In genomic region chr18:3179430-3180089, GRCh38 we compare ENCODE assay signal across 10 cellular contexts. TPM values are rescaled to one million over a fixed set of nuclear protein-coding genes. Genes with fewer than 3 reads are reported as not detected.
A peak's percentile ranks its signal among the peaks of the same experiment; 100 is the strongest.
DNase-seq lines count a peak whose midpoint lies in the region; ATAC-seq and TF ChIP-seq lines count a peak whose summit lies in the region.
"Had no signal": no experiment of that assay in that cellular context is flagged by ENCODE, and none has a peak within 500 bp of the region (broad histone marks: within the 10 kb centered on the region; RNA-seq: fewer than 3 reads in every experiment).

No MANE protein-coding gene starts in this region.

- no peaks in the 10 kb centered on the region for H3K36me3 Mint-ChIP-seq in dendritic cell treated with granulocyte-macrophage colony-stimulating factor and Interleukin-4, amounts not matched to agents 40 ng/mL and 50 ng/mL, for 4 days (ENCODE audit: low read depth)
- H3K36me3 Mint-ChIP-seq in activated T-helper 17 cell treated with anti-CD3 and anti-CD28 coated beads, Interleukin-2, amount 50 U/mL, for 72 hours (ENCODE audit: low read depth), result no peaks in the 10 kb centered on the region

- no peak overlapping the region for H3K4me3 Mint-ChIP-seq in dendritic cell treated with granulocyte-macrophage colony-stimulating factor and Interleukin-4, amounts not matched to agents 40 ng/mL and 50 ng/mL, for 4 days
- H3K4me3 Mint-ChIP-seq in activated T-helper 17 cell treated with anti-CD3 and anti-CD28 coated beads, Interleukin-2, amount 50 U/mL, for 72 hours, result no peak overlapping the region

- H3K4me3 ChIP-seq in GM12864 (ENCODE audit: low read depth, low read length), result no peak overlapping the region

- intact Hi-C loops in dendritic cell treated with granulocyte-macrophage colony-stimulating factor and Interleukin-4, amounts not matched to agents 40 ng/mL and 50 ng/mL, for 4 days (cut with micrococcal nuclease), result loop anchor here (2.0 to 5.0 kb wide), 3 partner anchors 67 to 483 kb away; partner anchors contain the start of gene MYL12A

- DNase-seq in GM12864 (ENCODE audit: low read depth), result peak; percentile 40
- no peak for DNase-seq in kidney tubule cell (ENCODE audit: low spot score)
- no peak for DNase-seq in hypothalamus (lab: John Stamatoyannopoulos, UW)
- no peak for DNase-seq in pons (ENCODE audit: low spot score)
- DNase-seq: activated effector memory CD4-positive, alpha-beta T cell treated with anti-CD3 and anti-CD28 coated beads, Interleukin-2, amount 50 U/mL, for 16 hours; NCI-H1417 treated with DMSO at 0.1 percent for 48 hours had no signal

- peak overlapping the region; percentile 94 for H3K27ac Mint-ChIP-seq in dendritic cell treated with granulocyte-macrophage colony-stimulating factor and Interleukin-4, amounts not matched to agents 40 ng/mL and 50 ng/mL, for 4 days
- no peak overlapping the region for H3K27ac Mint-ChIP-seq in activated T-helper 17 cell treated with anti-CD3 and anti-CD28 coated beads, Interleukin-2, amount 50 U/mL, for 72 hours

- ATAC-seq in GM21381 (IDR thresholded peaks at IDR 0.05; ENCODE audit: unreplicated experiment) (peak; percentile 39), HG03460 (IDR thresholded peaks at IDR 0.05; ENCODE audit: unreplicated experiment) (peak; percentile 47)
- ATAC-seq in activated T-helper 17 cell treated with anti-CD3 and anti-CD28 coated beads, Interleukin-2, amount 50 U/mL, for 72 hours (replicated peaks), result no peak

- no peaks in the 10 kb centered on the region for H3K27me3 Mint-ChIP-seq in dendritic cell treated with granulocyte-macrophage colony-stimulating factor and Interleukin-4, amounts not matched to agents 40 ng/mL and 50 ng/mL, for 4 days
- no peaks in the 10 kb centered on the region for H3K27me3 Mint-ChIP-seq in activated T-helper 17 cell treated with anti-CD3 and anti-CD28 coated beads, Interleukin-2, amount 50 U/mL, for 72 hours

- H3K9me3 Mint-ChIP-seq in dendritic cell treated with granulocyte-macrophage colony-stimulating factor and Interleukin-4, amounts not matched to agents 40 ng/mL and 50 ng/mL, for 4 days, result no peaks in the 10 kb centered on the region
- H3K9me3 Mint-ChIP-seq in activated T-helper 17 cell treated with anti-CD3 and anti-CD28 coated beads, Interleukin-2, amount 50 U/mL, for 72 hours, result no peaks in the 10 kb centered on the region

- TF ChIP-seq CTCF in GM12864 (IDR thresholded peaks at IDR 0.05; ENCODE audit: low read depth, low read length, missing control alignments), result no peak

- peaks cover 37% of the 10 kb centered on the region for H3K4me1 Mint-ChIP-seq in dendritic cell treated with granulocyte-macrophage colony-stimulating factor and Interleukin-4, amounts not matched to agents 40 ng/mL and 50 ng/mL, for 4 days (ENCODE audit: low read depth)
- H3K4me1 Mint-ChIP-seq in activated T-helper 17 cell treated with anti-CD3 and anti-CD28 coated beads, Interleukin-2, amount 50 U/mL, for 72 hours, result no peaks in the 10 kb centered on the region

RNA-seq across cellular contexts. Expression of gene MYOM1, which starts 40.2 kb away (rescaled TPM):
- total RNA-seq in activated T-helper 17 cell treated with anti-CD3 and anti-CD28 coated beads, Interleukin-2, amount 50 U/mL, for 72 hours, result 1 to 10 TPM in 1 of 2 donors, under 1 TPM in 1; 0.52 to 2.0 TPM
